In the genomic region with DNA sequence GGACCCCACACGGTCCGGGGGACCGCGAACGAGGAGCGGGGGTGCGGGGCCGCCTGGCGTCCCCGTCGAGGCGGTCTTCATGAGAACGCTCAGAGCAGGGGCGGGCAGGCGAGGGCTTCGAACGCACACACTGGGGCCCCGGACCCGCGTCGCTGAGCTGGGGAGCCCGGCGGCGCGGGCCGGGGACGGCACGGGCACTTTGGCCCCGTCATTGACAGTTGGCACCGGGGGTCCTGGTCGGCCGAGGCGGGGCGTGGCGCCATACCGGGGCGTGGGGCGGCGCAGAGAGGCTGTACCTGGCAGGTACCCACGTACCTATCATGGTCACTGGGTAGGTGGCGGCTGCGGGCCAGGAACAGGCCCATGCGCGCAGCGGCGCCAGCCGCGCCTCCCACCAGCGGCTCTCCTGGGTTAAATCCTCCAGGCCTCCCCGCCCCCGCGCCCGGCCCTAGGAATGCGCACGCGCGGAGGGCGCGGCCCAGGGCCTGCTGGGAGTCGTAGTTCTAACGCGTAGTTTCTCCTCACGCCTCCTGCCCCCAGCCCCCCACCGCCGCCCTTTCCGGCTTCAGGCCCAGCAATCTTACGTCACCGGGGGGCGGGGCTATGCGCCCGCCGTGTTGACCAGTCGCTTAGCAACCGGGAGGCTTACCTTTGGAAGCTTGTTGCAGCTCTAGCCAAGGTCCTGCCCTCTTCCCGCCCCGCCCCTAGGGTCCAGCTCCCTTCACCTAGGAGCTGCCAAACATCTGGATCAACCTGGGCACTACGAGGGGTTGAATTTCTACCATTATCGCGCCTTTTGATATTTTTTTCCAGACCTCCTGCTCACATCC, we compare ENCODE assay signal across 1 cellular context.
TF ChIP-seq lines count a peak whose summit lies in the region.

A gene (plus strand): TSS at position 628 of the 830 bp plus-strand sequence.
A gene (minus strand): TSS at position 420 of the 830 bp plus-strand sequence.

TF ChIP-seq in GM23338, 12 proteins besides CTCF, POLR2A, EP300 and RAD21:
- TF ChIP-seq, protein P1, sequence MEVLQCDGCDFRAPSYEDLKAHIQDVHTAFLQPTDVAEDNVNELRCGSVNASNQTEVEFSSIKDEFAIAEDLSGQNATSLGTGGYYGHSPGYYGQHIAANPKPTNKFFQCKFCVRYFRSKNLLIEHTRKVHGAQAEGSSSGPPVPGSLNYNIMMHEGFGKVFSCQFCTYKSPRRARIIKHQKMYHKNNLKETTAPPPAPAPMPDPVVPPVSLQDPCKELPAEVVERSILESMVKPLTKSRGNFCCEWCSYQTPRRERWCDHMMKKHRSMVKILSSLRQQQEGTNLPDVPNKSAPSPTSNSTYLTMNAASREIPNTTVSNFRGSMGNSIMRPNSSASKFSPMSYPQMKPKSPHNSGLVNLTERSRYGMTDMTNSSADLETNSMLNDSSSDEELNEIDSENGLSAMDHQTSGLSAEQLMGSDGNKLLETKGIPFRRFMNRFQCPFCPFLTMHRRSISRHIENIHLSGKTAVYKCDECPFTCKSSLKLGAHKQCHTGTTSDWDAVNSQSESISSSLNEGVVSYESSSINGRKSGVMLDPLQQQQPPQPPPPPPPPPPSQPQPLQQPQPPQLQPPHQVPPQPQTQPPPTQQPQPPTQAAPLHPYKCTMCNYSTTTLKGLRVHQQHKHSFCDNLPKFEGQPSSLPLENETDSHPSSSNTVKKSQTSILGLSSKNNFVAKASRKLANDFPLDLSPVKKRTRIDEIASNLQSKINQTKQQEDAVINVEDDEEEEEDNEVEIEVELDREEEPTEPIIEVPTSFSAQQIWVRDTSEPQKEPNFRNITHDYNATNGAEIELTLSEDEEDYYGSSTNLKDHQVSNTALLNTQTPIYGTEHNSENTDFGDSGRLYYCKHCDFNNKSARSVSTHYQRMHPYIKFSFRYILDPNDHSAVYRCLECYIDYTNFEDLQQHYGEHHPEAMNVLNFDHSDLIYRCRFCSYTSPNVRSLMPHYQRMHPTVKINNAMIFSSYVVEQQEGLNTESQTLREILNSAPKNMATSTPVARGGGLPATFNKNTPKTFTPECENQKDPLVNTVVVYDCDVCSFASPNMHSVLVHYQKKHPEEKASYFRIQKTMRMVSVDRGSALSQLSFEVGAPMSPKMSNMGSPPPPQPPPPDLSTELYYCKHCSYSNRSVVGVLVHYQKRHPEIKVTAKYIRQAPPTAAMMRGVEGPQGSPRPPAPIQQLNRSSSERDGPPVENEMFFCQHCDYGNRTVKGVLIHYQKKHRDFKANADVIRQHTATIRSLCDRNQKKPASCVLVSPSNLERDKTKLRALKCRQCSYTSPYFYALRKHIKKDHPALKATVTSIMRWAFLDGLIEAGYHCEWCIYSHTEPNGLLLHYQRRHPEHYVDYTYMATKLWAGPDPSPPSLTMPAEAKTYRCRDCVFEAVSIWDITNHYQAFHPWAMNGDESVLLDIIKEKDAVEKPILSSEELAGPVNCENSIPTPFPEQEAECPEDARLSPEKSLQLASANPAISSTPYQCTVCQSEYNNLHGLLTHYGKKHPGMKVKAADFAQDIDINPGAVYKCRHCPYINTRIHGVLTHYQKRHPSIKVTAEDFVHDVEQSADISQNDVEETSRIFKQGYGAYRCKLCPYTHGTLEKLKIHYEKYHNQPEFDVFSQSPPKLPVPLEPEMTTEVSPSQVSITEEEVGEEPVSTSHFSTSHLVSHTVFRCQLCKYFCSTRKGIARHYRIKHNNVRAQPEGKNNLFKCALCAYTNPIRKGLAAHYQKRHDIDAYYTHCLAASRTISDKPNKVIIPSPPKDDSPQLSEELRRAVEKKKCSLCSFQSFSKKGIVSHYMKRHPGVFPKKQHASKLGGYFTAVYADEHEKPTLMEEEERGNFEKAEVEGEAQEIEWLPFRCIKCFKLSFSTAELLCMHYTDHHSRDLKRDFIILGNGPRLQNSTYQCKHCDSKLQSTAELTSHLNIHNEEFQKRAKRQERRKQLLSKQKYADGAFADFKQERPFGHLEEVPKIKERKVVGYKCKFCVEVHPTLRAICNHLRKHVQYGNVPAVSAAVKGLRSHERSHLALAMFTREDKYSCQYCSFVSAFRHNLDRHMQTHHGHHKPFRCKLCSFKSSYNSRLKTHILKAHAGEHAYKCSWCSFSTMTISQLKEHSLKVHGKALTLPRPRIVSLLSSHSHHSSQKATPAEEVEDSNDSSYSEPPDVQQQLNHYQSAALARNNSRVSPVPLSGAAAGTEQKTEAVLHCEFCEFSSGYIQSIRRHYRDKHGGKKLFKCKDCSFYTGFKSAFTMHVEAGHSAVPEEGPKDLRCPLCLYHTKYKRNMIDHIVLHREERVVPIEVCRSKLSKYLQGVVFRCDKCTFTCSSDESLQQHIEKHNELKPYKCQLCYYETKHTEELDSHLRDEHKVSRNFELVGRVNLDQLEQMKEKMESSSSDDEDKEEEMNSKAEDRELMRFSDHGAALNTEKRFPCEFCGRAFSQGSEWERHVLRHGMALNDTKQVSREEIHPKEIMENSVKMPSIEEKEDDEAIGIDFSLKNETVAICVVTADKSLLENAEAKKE (CRISPR knock-in tag; IDR thresholded peaks at IDR 0.05): no peak
- TF ChIP-seq, protein P2, sequence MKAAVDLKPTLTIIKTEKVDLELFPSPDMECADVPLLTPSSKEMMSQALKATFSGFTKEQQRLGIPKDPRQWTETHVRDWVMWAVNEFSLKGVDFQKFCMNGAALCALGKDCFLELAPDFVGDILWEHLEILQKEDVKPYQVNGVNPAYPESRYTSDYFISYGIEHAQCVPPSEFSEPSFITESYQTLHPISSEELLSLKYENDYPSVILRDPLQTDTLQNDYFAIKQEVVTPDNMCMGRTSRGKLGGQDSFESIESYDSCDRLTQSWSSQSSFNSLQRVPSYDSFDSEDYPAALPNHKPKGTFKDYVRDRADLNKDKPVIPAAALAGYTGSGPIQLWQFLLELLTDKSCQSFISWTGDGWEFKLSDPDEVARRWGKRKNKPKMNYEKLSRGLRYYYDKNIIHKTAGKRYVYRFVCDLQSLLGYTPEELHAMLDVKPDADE (IDR thresholded peaks at IDR 0.05): peak; percentile 77
- TF ChIP-seq CREB1 (CRISPR knock-in tag; IDR thresholded peaks at IDR 0.05; ENCODE audit: low read depth) (peak; percentile 92), POLR2AphosphoS5 (IDR thresholded peaks at IDR 0.05; ENCODE audit: low read depth) (peak; percentile 75)
- TF ChIP-seq, protein P3, sequence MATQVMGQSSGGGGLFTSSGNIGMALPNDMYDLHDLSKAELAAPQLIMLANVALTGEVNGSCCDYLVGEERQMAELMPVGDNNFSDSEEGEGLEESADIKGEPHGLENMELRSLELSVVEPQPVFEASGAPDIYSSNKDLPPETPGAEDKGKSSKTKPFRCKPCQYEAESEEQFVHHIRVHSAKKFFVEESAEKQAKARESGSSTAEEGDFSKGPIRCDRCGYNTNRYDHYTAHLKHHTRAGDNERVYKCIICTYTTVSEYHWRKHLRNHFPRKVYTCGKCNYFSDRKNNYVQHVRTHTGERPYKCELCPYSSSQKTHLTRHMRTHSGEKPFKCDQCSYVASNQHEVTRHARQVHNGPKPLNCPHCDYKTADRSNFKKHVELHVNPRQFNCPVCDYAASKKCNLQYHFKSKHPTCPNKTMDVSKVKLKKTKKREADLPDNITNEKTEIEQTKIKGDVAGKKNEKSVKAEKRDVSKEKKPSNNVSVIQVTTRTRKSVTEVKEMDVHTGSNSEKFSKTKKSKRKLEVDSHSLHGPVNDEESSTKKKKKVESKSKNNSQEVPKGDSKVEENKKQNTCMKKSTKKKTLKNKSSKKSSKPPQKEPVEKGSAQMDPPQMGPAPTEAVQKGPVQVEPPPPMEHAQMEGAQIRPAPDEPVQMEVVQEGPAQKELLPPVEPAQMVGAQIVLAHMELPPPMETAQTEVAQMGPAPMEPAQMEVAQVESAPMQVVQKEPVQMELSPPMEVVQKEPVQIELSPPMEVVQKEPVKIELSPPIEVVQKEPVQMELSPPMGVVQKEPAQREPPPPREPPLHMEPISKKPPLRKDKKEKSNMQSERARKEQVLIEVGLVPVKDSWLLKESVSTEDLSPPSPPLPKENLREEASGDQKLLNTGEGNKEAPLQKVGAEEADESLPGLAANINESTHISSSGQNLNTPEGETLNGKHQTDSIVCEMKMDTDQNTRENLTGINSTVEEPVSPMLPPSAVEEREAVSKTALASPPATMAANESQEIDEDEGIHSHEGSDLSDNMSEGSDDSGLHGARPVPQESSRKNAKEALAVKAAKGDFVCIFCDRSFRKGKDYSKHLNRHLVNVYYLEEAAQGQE (IDR thresholded peaks at IDR 0.05; ENCODE audit: unreplicated experiment): no peak
TF ChIP-seq in GM23338: peak in this region for 3.
